1 cellular context compared by ENCODE assay signal in genomic region chr10:80485410-80486135, GRCh38.
TF ChIP-seq lines count a peak whose summit lies in the region.

No MANE protein-coding gene starts in this region.

TF ChIP-seq in SK-N-SH treated with all-trans-retinoic acid at 6 μM for 48 hours, 23 proteins besides CTCF, POLR2A, EP300 and RAD21 (continued from another document):
- TF ChIP-seq ZNF8 (CRISPR knock-in tag; IDR thresholded peaks at IDR 0.05) (no peak), TSHZ2 (CRISPR knock-in tag; IDR thresholded peaks at IDR 0.05) (no peak), ZNF70 (CRISPR knock-in tag; IDR thresholded peaks at IDR 0.05) (no peak), SNAI2 (CRISPR knock-in tag; IDR thresholded peaks at IDR 0.05) (no peak), RARB (CRISPR knock-in tag; IDR thresholded peaks at IDR 0.05) (no peak), ISL1 (CRISPR knock-in tag; IDR thresholded peaks at IDR 0.05) (no peak)
